1 cellular context compared by ENCODE assay signal in the genomic region with DNA sequence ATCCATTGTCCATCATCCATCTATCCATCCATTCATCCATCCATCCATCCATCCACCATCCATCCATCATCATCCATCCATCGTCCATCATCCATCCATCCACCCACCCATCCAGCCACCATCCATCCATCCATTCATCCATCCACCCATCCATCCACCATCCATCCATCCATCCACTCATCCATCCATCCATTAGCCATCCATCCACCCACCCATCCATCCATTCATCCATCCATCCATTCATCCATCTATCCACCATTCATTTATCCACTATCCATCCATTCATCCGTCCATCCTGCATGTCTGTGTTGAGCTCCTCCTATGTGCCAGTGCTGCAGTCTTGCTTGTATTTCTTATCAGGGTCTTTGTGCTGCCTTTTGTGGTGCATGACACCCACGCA.
TF ChIP-seq lines count a peak whose summit lies in the region.

No MANE protein-coding gene starts in this region.

TF ChIP-seq in HEK293, 187 proteins besides CTCF, POLR2A, EP300 and RAD21 (continued from another document):
- TF ChIP-seq, protein P1, sequence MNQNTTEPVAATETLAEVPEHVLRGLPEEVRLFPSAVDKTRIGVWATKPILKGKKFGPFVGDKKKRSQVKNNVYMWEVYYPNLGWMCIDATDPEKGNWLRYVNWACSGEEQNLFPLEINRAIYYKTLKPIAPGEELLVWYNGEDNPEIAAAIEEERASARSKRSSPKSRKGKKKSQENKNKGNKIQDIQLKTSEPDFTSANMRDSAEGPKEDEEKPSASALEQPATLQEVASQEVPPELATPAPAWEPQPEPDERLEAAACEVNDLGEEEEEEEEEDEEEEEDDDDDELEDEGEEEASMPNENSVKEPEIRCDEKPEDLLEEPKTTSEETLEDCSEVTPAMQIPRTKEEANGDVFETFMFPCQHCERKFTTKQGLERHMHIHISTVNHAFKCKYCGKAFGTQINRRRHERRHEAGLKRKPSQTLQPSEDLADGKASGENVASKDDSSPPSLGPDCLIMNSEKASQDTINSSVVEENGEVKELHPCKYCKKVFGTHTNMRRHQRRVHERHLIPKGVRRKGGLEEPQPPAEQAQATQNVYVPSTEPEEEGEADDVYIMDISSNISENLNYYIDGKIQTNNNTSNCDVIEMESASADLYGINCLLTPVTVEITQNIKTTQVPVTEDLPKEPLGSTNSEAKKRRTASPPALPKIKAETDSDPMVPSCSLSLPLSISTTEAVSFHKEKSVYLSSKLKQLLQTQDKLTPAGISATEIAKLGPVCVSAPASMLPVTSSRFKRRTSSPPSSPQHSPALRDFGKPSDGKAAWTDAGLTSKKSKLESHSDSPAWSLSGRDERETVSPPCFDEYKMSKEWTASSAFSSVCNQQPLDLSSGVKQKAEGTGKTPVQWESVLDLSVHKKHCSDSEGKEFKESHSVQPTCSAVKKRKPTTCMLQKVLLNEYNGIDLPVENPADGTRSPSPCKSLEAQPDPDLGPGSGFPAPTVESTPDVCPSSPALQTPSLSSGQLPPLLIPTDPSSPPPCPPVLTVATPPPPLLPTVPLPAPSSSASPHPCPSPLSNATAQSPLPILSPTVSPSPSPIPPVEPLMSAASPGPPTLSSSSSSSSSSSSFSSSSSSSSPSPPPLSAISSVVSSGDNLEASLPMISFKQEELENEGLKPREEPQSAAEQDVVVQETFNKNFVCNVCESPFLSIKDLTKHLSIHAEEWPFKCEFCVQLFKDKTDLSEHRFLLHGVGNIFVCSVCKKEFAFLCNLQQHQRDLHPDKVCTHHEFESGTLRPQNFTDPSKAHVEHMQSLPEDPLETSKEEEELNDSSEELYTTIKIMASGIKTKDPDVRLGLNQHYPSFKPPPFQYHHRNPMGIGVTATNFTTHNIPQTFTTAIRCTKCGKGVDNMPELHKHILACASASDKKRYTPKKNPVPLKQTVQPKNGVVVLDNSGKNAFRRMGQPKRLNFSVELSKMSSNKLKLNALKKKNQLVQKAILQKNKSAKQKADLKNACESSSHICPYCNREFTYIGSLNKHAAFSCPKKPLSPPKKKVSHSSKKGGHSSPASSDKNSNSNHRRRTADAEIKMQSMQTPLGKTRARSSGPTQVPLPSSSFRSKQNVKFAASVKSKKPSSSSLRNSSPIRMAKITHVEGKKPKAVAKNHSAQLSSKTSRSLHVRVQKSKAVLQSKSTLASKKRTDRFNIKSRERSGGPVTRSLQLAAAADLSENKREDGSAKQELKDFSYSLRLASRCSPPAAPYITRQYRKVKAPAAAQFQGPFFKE (tag by site-specific recombination; IDR thresholded peaks at IDR 0.05; ENCODE audit: borderline replicate concordance): no peak
- no peak for TF ChIP-seq GFI1B (tag by site-specific recombination; IDR thresholded peaks at IDR 0.05)
- no peak for TF ChIP-seq ZNF202 (tag by site-specific recombination; IDR thresholded peaks at IDR 0.05; ENCODE audit: borderline replicate concordance)
- TF ChIP-seq ZBTB17 (tag by site-specific recombination; IDR thresholded peaks at IDR 0.05): peak; percentile 99
- TF ChIP-seq ZNF366 (tag by site-specific recombination; conservative IDR thresholded peaks at IDR 0.05): peak; percentile 99
- 0 out of 2 replicates have a peak, but pooled peaks have one; percentile 7 for TF ChIP-seq EGR2 (tag by site-specific recombination; IDR thresholded peaks at IDR 0.05; ENCODE audit: low read depth)
- TF ChIP-seq ZNF670 (tag by site-specific recombination; IDR thresholded peaks at IDR 0.05; ENCODE audit: low read depth): peak; percentile 22; the same call in 1 of the 2 replicates
- no peak for TF ChIP-seq ZSCAN23 (tag by site-specific recombination; IDR thresholded peaks at IDR 0.05)
- TF ChIP-seq FEZF1 (tag by site-specific recombination; IDR thresholded peaks at IDR 0.05): no peak
- no peak for TF ChIP-seq ZNF10 (tag by site-specific recombination; IDR thresholded peaks at IDR 0.05)
